25 cellular contexts compared by ENCODE assay signal in the genomic region with DNA sequence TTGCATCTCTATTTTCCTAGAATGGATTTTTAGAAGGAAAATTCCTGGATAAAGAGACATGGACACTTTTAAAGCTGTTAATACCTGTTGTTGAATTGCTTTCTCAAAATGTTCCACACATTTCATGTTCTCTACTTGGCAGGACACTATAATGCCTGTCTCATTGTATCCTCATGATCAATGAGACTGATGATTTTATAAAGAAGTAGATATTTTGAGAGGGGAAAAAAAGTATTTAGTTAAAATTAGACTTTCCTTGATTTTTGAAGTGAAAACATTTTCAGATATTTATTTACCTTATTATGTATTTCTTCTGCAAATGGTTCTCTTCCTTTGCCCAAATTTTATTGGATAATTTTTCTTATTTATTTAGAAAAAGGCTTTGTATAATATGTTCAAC.
"Had no signal": no experiment of that assay in that cellular context is flagged by ENCODE, and none has a peak within 500 bp of the region (broad histone marks: within the 10 kb centered on the region; RNA-seq: fewer than 3 reads in every experiment).

No MANE protein-coding gene starts in this region.

- H3K4me3 ChIP-seq: stomach, suprapubic skin, testis, thoracic aorta, thyroid gland, tibial artery, tibial nerve, transverse colon, upper lobe of left lung, upper lobe of right lung, uterus, vagina had no signal

- H3K27me3 ChIP-seq: stomach, suprapubic skin, testis, thyroid gland, tibial nerve, transverse colon, upper lobe of left lung, upper lobe of right lung, uterus, vagina had no signal

- H3K36me3 ChIP-seq: stomach, suprapubic skin, thoracic aorta, thyroid gland, tibial artery, tibial nerve, transverse colon, upper lobe of left lung, upper lobe of right lung, uterus, vagina had no signal

- DNase-seq: stimulated activated CD4-positive, alpha-beta T cell treated with anti-CD3 and anti-CD28 coated beads, Interleukin-2, amount 100 ng/mL, for 48 hours; stimulated activated CD4-positive, alpha-beta T cell treated with anti-CD3 and anti-CD28 coated beads, Interleukin-4, amount 100 ng/mL, for 1 hour; stimulated activated CD4-positive, alpha-beta T cell treated with anti-CD3 and anti-CD28 coated beads, Interleukin-4, amount 100 ng/mL, for 24 hours; stimulated activated CD4-positive, alpha-beta T cell treated with anti-CD3 and anti-CD28 coated beads, Interleukin-4, amount 100 ng/mL, for 4 hours; stimulated activated CD8-positive, alpha-beta memory T cell treated with anti-CD3 and anti-CD28 coated beads, Interleukin-4, amount 100 ng/mL, for 48 hours; stimulated activated naive B cell treated with anti-CD40 and anti-IgM and Interleukin-4, amounts not matched to agents 10 μg/mL and 1 μg/mL and 100 μg/mL, for 72 hours; stimulated activated naive CD4-positive, alpha-beta T cell; stimulated activated naive CD4-positive, alpha-beta T cell treated with Interleukin-2 at 50 U/mL for 16 hours; stimulated activated naive CD8-positive, alpha-beta T cell treated with anti-CD3 and anti-CD28 coated beads, Interleukin-15, amount 100 ng/mL, for 72 hours; stimulated activated naive CD8-positive, alpha-beta T cell treated with anti-CD3 and anti-CD28 coated beads, Interleukin-15, Interleukin-2, amounts not matched to agents 100 U/mL and 50 U/mL, for 24 hours; stomach; substantia nigra; testis; thyroid gland; tibial artery; transverse colon; trophoblast cell; upper lobe of left lung; upper lobe of right lung; uterus had no signal

- H3K27ac ChIP-seq: stomach, suprapubic skin, testis, thoracic aorta, thyroid gland, tibial artery, tibial nerve, transverse colon, upper lobe of left lung, upper lobe of right lung, uterus, vagina had no signal

- FAIRE-seq: urothelium cell line had no signal

- H3K4me1 ChIP-seq: suprapubic skin, testis, thyroid gland, tibial artery, tibial nerve, upper lobe of left lung, upper lobe of right lung, uterus, vagina had no signal
